In genomic region chr2:44348385-44348784, GRCh38 we compare ENCODE assay signal across 18 cellular contexts. TPM values are rescaled to one million over a fixed set of nuclear protein-coding genes. Genes with fewer than 3 reads are reported as not detected.
DNase-seq lines count a peak whose midpoint lies in the region; ATAC-seq and TF ChIP-seq lines count a peak whose summit lies in the region.
"Had no signal": no experiment of that assay in that cellular context is flagged by ENCODE, and none has a peak within 500 bp of the region (broad histone marks: within the 10 kb centered on the region; RNA-seq: fewer than 3 reads in every experiment).

No MANE protein-coding gene starts in this region.

- H3K4me2 ChIP-seq in fibroblast of lung (ENCODE audit: extremely low read depth, insufficient read depth, low read length) = peak overlapping the region; percentile 67

- DNase-seq in Right ventricle myocardium inferior (ENCODE audit: missing footprints) (no peak), cardiac septum (ENCODE audit: low spot score) (no peak), fibroblast of lung (ENCODE audit: low read depth in 2 of 2) (peak; percentile 61 to 88), left lung (no peak), mucosa of descending colon (no peak)
- DNase-seq: 8988T; anterior cingulate cortex; kidney glomerular epithelial cell; natural killer cell; NCI-H1417 treated with DMSO at 0.1 percent for 48 hours; NCI-H345; retina; SJCRH30; stimulated activated CD4-positive, alpha-beta T cell treated with anti-CD3 and anti-CD28 coated beads, Interleukin-4, amount 100 ng/mL, for 1 hour; upper lobe of right lung had no signal

- H3K4me1 ChIP-seq in fibroblast of lung (ENCODE audit: control insufficient read depth, extremely low read depth, insufficient read depth, low read length) (peaks cover 7% of the 10 kb centered on the region), left lung (peaks cover 7 to 12% of the 10 kb centered on the region in 2 donors), mucosa of descending colon (ENCODE audit: low read depth) (no peaks in the 10 kb centered on the region)

- H2AFZ ChIP-seq in fibroblast of lung (ENCODE audit: low read length) = no peak overlapping the region

- H4K20me1 ChIP-seq in fibroblast of lung (ENCODE audit: control insufficient read depth, extremely low read depth, insufficient read depth, low read length) = no peaks in the 10 kb centered on the region

- H3K9ac ChIP-seq in fibroblast of lung (ENCODE audit: insufficient read depth, low read length) = no peak overlapping the region

- intact Hi-C loops in Right ventricle myocardium inferior (cut with DNase I) (no loop called here), cardiac septum (cut with DNase I) (no loop called here), left lung (cut with DNase I) (no loop called here), mucosa of descending colon (cut with DNase I, micrococcal nuclease) (no loop called here)

- H3K4me3 ChIP-seq in fibroblast of lung (replicated peaks in 1 of 4; ENCODE audit: control extremely low read depth in 1 of 4, insufficient read depth in 1 of 4, low read depth in 3 of 4, low read length in 4 of 4) = no peak overlapping the region
- no peak overlapping the region for H3K4me3 ChIP-seq in left lung
- no peak overlapping the region for H3K4me3 ChIP-seq in mucosa of descending colon
- H3K4me3 ChIP-seq: SJCRH30, upper lobe of right lung had no signal

- no peak for TF ChIP-seq CTCF in fibroblast of lung (conservative IDR thresholded peaks at IDR 0.05 in 1 of 2, IDR thresholded peaks at IDR 0.05 in 1 of 2; ENCODE audit: low read depth in 1 of 2, low read length in 2 of 2)
- TF ChIP-seq CTCF in left lung (IDR thresholded peaks at IDR 0.05) = no peak
- no peak for TF ChIP-seq CTCF in mucosa of descending colon (IDR thresholded peaks at IDR 0.05)

- H3K27ac ChIP-seq in fibroblast of lung (ENCODE audit: insufficient read depth, low read length) (peak overlapping the region; percentile 13), left lung (peak overlapping the region in 1 of 2 donors; percentile 17)
- H3K27ac ChIP-seq: SJCRH30, upper lobe of right lung had no signal

- H3K79me2 ChIP-seq in fibroblast of lung (ENCODE audit: control insufficient read depth, insufficient read depth, low read length) = peaks cover 3% of the 10 kb centered on the region

- H3K27me3 ChIP-seq in fibroblast of lung (ENCODE audit: control insufficient read depth, insufficient read depth, low read length) (no peaks in the 10 kb centered on the region), left lung (no peaks in the 10 kb centered on the region)
- H3K27me3 ChIP-seq: SJCRH30, upper lobe of right lung had no signal

- H3K36me3 ChIP-seq in fibroblast of lung (ENCODE audit: control insufficient read depth, insufficient read depth, low read length) = peaks cover 2% of the 10 kb centered on the region
- peaks cover 0 to 14% of the 10 kb centered on the region in 2 donors for H3K36me3 ChIP-seq in left lung
- no peaks in the 10 kb centered on the region for H3K36me3 ChIP-seq in mucosa of descending colon (ENCODE audit: low read depth)

- H3K9me3 ChIP-seq in fibroblast of lung (ENCODE audit: control insufficient read depth, insufficient read depth, low read depth, low read length) (no peaks in the 10 kb centered on the region), left lung (no peaks in the 10 kb centered on the region), mucosa of descending colon (no peaks in the 10 kb centered on the region)
- H3K9me3 ChIP-seq: SJCRH30, upper lobe of right lung had no signal

- peak; percentile 58 for ATAC-seq in Right ventricle myocardium inferior
- ATAC-seq in left lung = peak; percentile 41
- ATAC-seq in HG02763 (IDR thresholded peaks at IDR 0.05; ENCODE audit: unreplicated experiment) = no peak
- ATAC-seq in mucosa of descending colon = no peak
- no peak for ATAC-seq in GM18511 (IDR thresholded peaks at IDR 0.05; ENCODE audit: unreplicated experiment)
- no peak for ATAC-seq in GM21423 (IDR thresholded peaks at IDR 0.05; ENCODE audit: unreplicated experiment)
- ATAC-seq: natural killer cell, upper lobe of right lung had no signal

RNA-seq across cellular contexts. Expression of gene PREPL, which starts 12.9 kb away (rescaled TPM):
- 76.7 TPM for total RNA-seq in Right ventricle myocardium inferior
- 82.1 TPM for total RNA-seq in cardiac septum
- 42.6 and 67.2 TPM in 2 replicates for total RNA-seq in fibroblast of lung
- 47.9 and 59.5 TPM in 2 replicates for polyA plus RNA-seq in fibroblast of lung
- polyA plus RNA-seq in fibroblast of lung (2012) = 27.0 and 31.9 TPM in 2 replicates
- 8.0 and 8.1 TPM in 2 replicates for polyA minus RNA-seq in fibroblast of lung (ENCODE audit: low replicate concordance)
- 10 to 100 TPM; 46.0 to 55.7 TPM for total RNA-seq in left lung
- 10 to 100 TPM; 32.5 to 48.7 (median 32.5) TPM for total RNA-seq in mucosa of descending colon

RNA-seq across cellular contexts. Expression of gene CAMKMT, which starts 13.4 kb away (rescaled TPM):
- total RNA-seq in Right ventricle myocardium inferior (4.6 TPM), cardiac septum (5.6 TPM), fibroblast of lung (6.2 and 7.9 TPM in 2 replicates), left lung (10 to 100 TPM in 1 of 2 donors, 1 to 10 TPM in 1; 8.3 to 17.5 TPM), mucosa of descending colon (10 to 100 TPM; 13.2 to 16.0 (median 14.1) TPM)
- polyA plus RNA-seq in fibroblast of lung = 11.6 and 12.1 TPM in 2 replicates
- 7.7 and 8.0 TPM in 2 replicates for polyA plus RNA-seq in fibroblast of lung (2012)
- polyA minus RNA-seq in fibroblast of lung (ENCODE audit: low replicate concordance) = 3.1 TPM in 1 of 2 replicates, not detected in the other

Comparison
In these comparisons a context has a peak if more than half of its experiments do, and no peak if none do; other contexts are left out.
1. ATAC-seq: peak in Right ventricle myocardium inferior (single experiment) and left lung (single experiment); none in HG02763 (single experiment), mucosa of descending colon (single experiment), GM18511 (single experiment) and GM21423 (single experiment).
2. DNase-seq: peak in fibroblast of lung (2 of 2); none in Right ventricle myocardium inferior (single experiment), cardiac septum (single experiment), left lung (0 of 2) and mucosa of descending colon (0 of 3).